ENCODE assay signal across 8 cellular contexts in the genomic region with DNA sequence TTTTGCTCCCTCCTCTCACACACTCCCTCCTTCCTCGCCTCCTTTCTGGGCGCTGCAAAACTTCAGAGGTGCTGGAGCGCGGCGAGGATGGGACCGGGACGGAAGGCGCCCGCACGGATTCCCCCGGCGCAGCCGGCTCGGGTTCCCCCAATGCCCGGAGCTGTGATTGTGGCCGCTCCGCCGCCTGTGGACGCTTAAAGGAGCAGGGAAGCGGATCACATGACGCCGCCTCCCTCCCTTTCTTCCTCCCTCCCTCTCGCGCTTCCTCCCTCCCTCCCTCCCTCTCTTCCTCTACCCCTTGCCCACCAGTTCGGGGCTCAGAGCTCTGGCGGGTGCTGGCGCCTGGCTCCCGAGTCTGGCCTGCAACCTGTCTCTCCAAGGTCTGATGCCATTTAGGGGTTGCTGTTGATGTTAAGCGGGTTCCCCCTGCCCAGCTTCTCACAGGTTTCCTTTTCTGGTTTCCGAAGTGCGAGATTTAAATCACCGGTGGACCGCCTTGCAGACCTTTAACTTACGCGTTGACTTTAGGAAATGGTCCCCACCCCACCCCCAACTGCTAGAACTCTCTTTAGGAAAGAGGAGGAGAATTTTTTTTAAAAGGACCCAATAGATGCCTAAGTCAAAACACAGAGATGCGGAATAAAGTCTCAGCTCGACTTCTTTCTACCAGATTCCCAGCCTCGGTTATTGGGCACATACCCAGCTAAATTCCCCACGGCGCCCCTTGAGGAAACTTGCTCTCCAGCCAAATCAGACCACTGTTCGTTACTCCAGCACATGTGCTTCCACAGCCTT. TPM values are rescaled to one million over a fixed set of nuclear protein-coding genes. Genes with fewer than 3 reads are reported as not detected.
DNase-seq lines count a peak whose midpoint lies in the region; ATAC-seq and TF ChIP-seq lines count a peak whose summit lies in the region.

A gene (minus strand): TSS at position 170 of the 795 bp plus-strand sequence. CDS start 224 bp downstream, outside the sequence.

- BruUV-seq in IMR-90 (replicated peaks; lab: Mats Ljungman, UMichigan): TSS peak; percentile 38

- H3K9me3 Mint-ChIP-seq in activated naive CD4-positive, alpha-beta T cell treated with anti-CD3 and anti-CD28 coated beads, Interleukin-2, amount 50 U/mL, for 72 hours: no peaks in the 10 kb centered on the region

- POLR2A ChIA-PET in IMR-90 (lab: Charles Lee; ENCODE audit: unreplicated experiment): interaction anchor here (0.6 to 1.3 kb wide), 7 partner anchors 10 to 176 kb away, joined by 3 to 35 read pairs (median 3); no protein-coding TSS in a partner anchor

- peak within 1 kb of the TSS; percentile 97 for H3K4me2 ChIP-seq in IMR-90 (ENCODE audit: low read depth, low read length)

- peaks cover 6% of the 10 kb centered on the region for H3K4me1 ChIP-seq in IMR-90 (ENCODE audit: control insufficient read depth, insufficient read depth, low read length)
- H3K4me1 ChIP-seq in muscle layer of colon (ENCODE audit: insufficient read depth, low read length): peaks cover 29% of the 10 kb centered on the region
- H3K4me1 ChIP-seq in urinary bladder (ENCODE audit: insufficient read depth): peaks cover 1% of the 10 kb centered on the region

- no peaks in the 10 kb centered on the region for H3K9me1 ChIP-seq in IMR-90 (ENCODE audit: insufficient read depth, low read length)

- no peaks in the 10 kb centered on the region for H3K36me3 ChIP-seq in IMR-90 (ENCODE audit: control insufficient read depth, insufficient read depth, low read length)
- peaks cover 4% of the 10 kb centered on the region for H3K36me3 ChIP-seq in muscle layer of colon (ENCODE audit: insufficient read depth, low read length)
- H3K36me3 ChIP-seq in urinary bladder (ENCODE audit: insufficient read depth): no peaks in the 10 kb centered on the region

- H2AK5ac ChIP-seq in IMR-90 (ENCODE audit: low read depth, low read length): 0 out of 2 replicates have a peak within 1 kb of the TSS, but pooled peaks have one; percentile 36

- H3K9ac ChIP-seq in IMR-90 (ENCODE audit: low read depth, low read length) (peak within 1 kb of the TSS; percentile 96), muscle layer of colon (ENCODE audit: low read length) (peak within 1 kb of the TSS; percentile 95)

- peak within 1 kb of the TSS; percentile 85 for H2AK9ac ChIP-seq in IMR-90 (replicated peaks; ENCODE audit: low read depth, low read length, poor library complexity)

- no peak within 1 kb of the TSS for H3K27ac Mint-ChIP-seq in T-helper 17 cell
- no peak within 1 kb of the TSS for H3K27ac Mint-ChIP-seq in activated naive CD4-positive, alpha-beta T cell treated with anti-CD3 and anti-CD28 coated beads, Interleukin-2, amount 50 U/mL, for 72 hours

- in situ Hi-C loops in IMR-90 (cut with MboI; ENCODE audit: low sequenced_read_pairs): no loop called here

- peaks cover 2% of the 10 kb centered on the region for H3K36me3 Mint-ChIP-seq in T-helper 17 cell (ENCODE audit: low read depth)
- peaks cover 0 to 5% of the 10 kb centered on the region in 2 donors for H3K36me3 Mint-ChIP-seq in activated naive CD4-positive, alpha-beta T cell treated with anti-CD3 and anti-CD28 coated beads, Interleukin-2, amount 50 U/mL, for 72 hours

- 0% methylated on average over 18 of the region's 41 CpGs; no CpG with 5 or more reads in 1 of the 2 experiments for WGBS in IMR-90 (ENCODE audit: extremely low coverage in 2 of 2, insufficient read length in 1 of 2), 2 experiments
- WGBS in urinary bladder: under 1% methylated on average over 41 of the region's 41 CpGs

- peaks cover 63% of the 10 kb centered on the region for H3K27me3 Mint-ChIP-seq in T-helper 17 cell

- peak; percentile 34; the same call in 1 of the 2 replicates for TF ChIP-seq RAD21 in IMR-90 (IDR thresholded peaks at IDR 0.05; ENCODE audit: low read length)

- H3K18ac ChIP-seq in IMR-90 (ENCODE audit: low read depth, low read length): peak within 1 kb of the TSS; percentile 76

- H2BK15ac ChIP-seq in IMR-90 (ENCODE audit: low read depth, low read length): peak within 1 kb of the TSS; percentile 79; the same call in 2 of the 3 replicates

- H3K23ac ChIP-seq in IMR-90 (ENCODE audit: low read depth, low read length): peak within 1 kb of the TSS; percentile 62

- peak within 1 kb of the TSS; percentile 78 for H3K4ac ChIP-seq in IMR-90 (ENCODE audit: low read depth, low read length)

- H4K91ac ChIP-seq in IMR-90 (ENCODE audit: insufficient read depth, low read depth, low read length): peak within 1 kb of the TSS; percentile 70

- H4K20me1 ChIP-seq in IMR-90 (ENCODE audit: insufficient read depth, low read length): peaks cover 29% of the 10 kb centered on the region

- H3K9me3 ChIP-seq in IMR-90 (ENCODE audit: control insufficient read depth, insufficient read depth, low read length): no peaks in the 10 kb centered on the region
- H3K9me3 ChIP-seq in T-helper 17 cell (ENCODE audit: control insufficient read depth, low read length, poor library complexity, severe bottlenecking): no peaks in the 10 kb centered on the region
- no peaks in the 10 kb centered on the region for H3K9me3 ChIP-seq in muscle layer of colon (ENCODE audit: low read length)

- H3K4me3 ChIP-seq in IMR-90 (ENCODE audit: insufficient read depth, low read depth, low read length): peak within 1 kb of the TSS; percentile 82
- peak within 1 kb of the TSS; percentile 54 for H3K4me3 ChIP-seq in fibroblast of mammary gland (ENCODE audit: control insufficient read depth, low read depth, low read length)
- peak within 1 kb of the TSS; percentile 89 to 95 for H3K4me3 ChIP-seq in muscle layer of colon (ENCODE audit: low read depth in 1 of 2, low read length in 2 of 2)
- peak within 1 kb of the TSS; percentile 74 for H3K4me3 ChIP-seq in urinary bladder (ENCODE audit: low read depth, low read length)

- peak within 1 kb of the TSS; percentile 33 to 84; a peak in 3 of 4 replicates for H4K8ac ChIP-seq in IMR-90 (ENCODE audit: low read depth in 2 of 2, low read length in 2 of 2)

- H3K27me3 ChIP-seq in IMR-90 (ENCODE audit: control insufficient read depth, insufficient read depth, low read length) (peaks cover 1% of the 10 kb centered on the region; the same call in 1 of the 2 replicates), muscle layer of colon (ENCODE audit: control insufficient read depth in 1 of 2, insufficient read depth in 2 of 2, low read length in 2 of 2) (no peaks in the 10 kb centered on the region)

- H3K56ac ChIP-seq in IMR-90 (ENCODE audit: extremely low read depth, insufficient read depth, low read length): peak within 1 kb of the TSS; percentile 38

- peak within 1 kb of the TSS; percentile 97 for H2AFZ ChIP-seq in IMR-90 (replicated peaks; ENCODE audit: low read length, poor library complexity)

- H2BK20ac ChIP-seq in IMR-90 (ENCODE audit: low read depth, low read length): peak within 1 kb of the TSS; percentile 64

- H3K27ac ChIP-seq in C4-2B (peak within 1 kb of the TSS; percentile 24; the same call in 1 of the 2 replicates), IMR-90 (ENCODE audit: insufficient read depth, low read length) (peak within 1 kb of the TSS; percentile 90), muscle layer of colon (ENCODE audit: low read depth, low read length) (peak within 1 kb of the TSS; percentile 97), urinary bladder (ENCODE audit: low read depth) (peak within 1 kb of the TSS; percentile 80)

- peak; percentile 80 for DNase-seq in IMR-90
- no peak for DNase-seq in T-helper 17 cell
- DNase-seq in fibroblast of mammary gland (ENCODE audit: low read depth): peak; percentile 78
- DNase-seq in NOMO-1 treated with dmso at 0.1 percent for 144 hours (lab: John Stamatoyannopoulos, UW; ENCODE audit: unreplicated experiment): no peak
- DNase-seq in activated naive CD4-positive, alpha-beta T cell treated with anti-CD3 and anti-CD28 coated beads, Interleukin-2, amount 50 U/mL, for 72 hours (ENCODE audit: low spot score in 2 of 2): no peak

- H3K14ac ChIP-seq in IMR-90 (replicated peaks; ENCODE audit: low read depth, low read length): peak within 1 kb of the TSS; percentile 87

- peaks cover 0 to 35% of the 10 kb centered on the region in 2 experiments; a peak in 2 of 4 replicates for H3K79me1 ChIP-seq in IMR-90 (ENCODE audit: low read depth in 1 of 2, low read length in 2 of 2)

- H3K4me1 Mint-ChIP-seq in T-helper 17 cell: peaks cover 4% of the 10 kb centered on the region

- peak within 1 kb of the TSS; percentile 74 for H2BK5ac ChIP-seq in IMR-90 (ENCODE audit: low read depth, low read length, poor library complexity, severe bottlenecking)

- CTCF ChIA-PET in IMR-90 (lab: Yijun Ruan, JAX): interaction anchor here (0.6 to 1.3 kb wide), 3 partner anchors 11 to 113 kb away, joined by 3 to 4 read pairs (median 3); no protein-coding TSS in a partner anchor

- intact Hi-C loops in IMR-90 (cut with micrococcal nuclease): loop anchor here (1.0 to 10.0 kb wide), 4 partner anchors 89 to 1505 kb away; a partner anchor contains a TSS

- TF ChIP-seq POLR2A in IMR-90 (IDR thresholded peaks at IDR 0.05; ENCODE audit: low read depth, low read length): peak; percentile 95

- peak within 1 kb of the TSS; percentile 71 for H3K4me3 Mint-ChIP-seq in T-helper 17 cell

- peak within 1 kb of the TSS; percentile 52 for H4K5ac ChIP-seq in IMR-90 (ENCODE audit: low read depth, low read length)

- ATAC-seq in IMR-90 (ENCODE audit: low read depth) (peak; percentile 78), T-helper 17 cell (no peak)
- no peak for ATAC-seq in activated naive CD4-positive, alpha-beta T cell treated with anti-CD3 and anti-CD28 coated beads, Interleukin-2, amount 50 U/mL, for 72 hours

- no peak for TF ChIP-seq CTCF in C4-2B (conservative IDR thresholded peaks at IDR 0.05)
- TF ChIP-seq CTCF in IMR-90 (conservative IDR thresholded peaks at IDR 0.05; ENCODE audit: low read depth, low read length): 0 out of 2 replicates have a peak, but pooled peaks have one; percentile 7
- no peak for TF ChIP-seq CTCF in fibroblast of mammary gland (conservative IDR thresholded peaks at IDR 0.05; ENCODE audit: control insufficient read depth, insufficient read depth, low read depth, low read length)

- peak within 1 kb of the TSS; percentile 89 for H2BK120ac ChIP-seq in IMR-90 (ENCODE audit: low read depth, low read length)

- dilution Hi-C loops in IMR-90 (cut with HindIII; ENCODE audit: low sequenced_read_pairs, unreplicated experiment): no loop called here

TF ChIP-seq in IMR-90, 13 proteins besides CTCF, POLR2A, EP300 and RAD21 (continues in another document):
- TF ChIP-seq SMC3 (IDR thresholded peaks at IDR 0.05; ENCODE audit: low read depth, low read length): 0 out of 2 replicates have a peak, but pooled peaks have one; percentile 24
- peak; percentile 36; the same call in 1 of the 2 replicates for TF ChIP-seq MXI1 (IDR thresholded peaks at IDR 0.05; ENCODE audit: borderline replicate concordance, low read depth, low read length)
- peak; percentile 91; the same call in 1 of the 2 replicates for TF ChIP-seq MAZ (IDR thresholded peaks at IDR 0.05; ENCODE audit: borderline replicate concordance, low read depth, low read length)

RNA-seq across cellular contexts. Expression of the gene that starts here (rescaled TPM):
- total RNA-seq in IMR-90 (2012; rRNA removed) (139 and 157 TPM in 2 replicates), T-helper 17 cell (under 1 TPM in 1 of 2 donors, not detected in 1; 0.85 TPM), urinary bladder (98.7 TPM)
- polyA plus RNA-seq in IMR-90 (2012; rRNA removed) (105 and 152 TPM in 2 replicates), urinary bladder (107 TPM)
- 50.8 and 60.3 TPM in 2 replicates for polyA plus RNA-seq in IMR-90 (2012; cell fraction: cytosol; rRNA removed)
- 47.7 and 165 TPM in 2 replicates for polyA plus RNA-seq in IMR-90 (2012; cell fraction: nucleus; rRNA removed; ENCODE audit: low replicate concordance)
- not detected for total RNA-seq in activated naive CD4-positive, alpha-beta T cell treated with anti-CD3 and anti-CD28 coated beads, Interleukin-2, amount 50 U/mL, for 72 hours

Comparison
In these comparisons a context has a peak if more than half of its experiments do, and no peak if none do; other contexts are left out.
1. RNA of the gene that starts here (total RNA-seq): 139 to 157 TPM in IMR-90 and 98.7 TPM in urinary bladder (single experiment); 0.85 TPM in T-helper 17 cell and not detected in activated naive CD4-positive, alpha-beta T cell treated with anti-CD3 and anti-CD28 coated beads, Interleukin-2, amount 50 U/mL, for 72 hours; every median in the first group is over 10 times any median in the second.
2. H3K27ac ChIP-seq: peak in every context shown above with its lines; median percentile 97 in muscle layer of colon; 90 in IMR-90; 80 in urinary bladder; 24 in C4-2B.
3. DNase-seq: peak in IMR-90 (single experiment) and fibroblast of mammary gland (single experiment); none in T-helper 17 cell (0 of 3), NOMO-1 treated with dmso at 0.1 percent for 144 hours (single experiment) and activated naive CD4-positive, alpha-beta T cell treated with anti-CD3 and anti-CD28 coated beads, Interleukin-2, amount 50 U/mL, for 72 hours (0 of 2).
4. Peak in every context shown above with its lines, with median percentiles within 50 percentile points of each other: H3K4me3 ChIP-seq.